In the genomic region with DNA sequence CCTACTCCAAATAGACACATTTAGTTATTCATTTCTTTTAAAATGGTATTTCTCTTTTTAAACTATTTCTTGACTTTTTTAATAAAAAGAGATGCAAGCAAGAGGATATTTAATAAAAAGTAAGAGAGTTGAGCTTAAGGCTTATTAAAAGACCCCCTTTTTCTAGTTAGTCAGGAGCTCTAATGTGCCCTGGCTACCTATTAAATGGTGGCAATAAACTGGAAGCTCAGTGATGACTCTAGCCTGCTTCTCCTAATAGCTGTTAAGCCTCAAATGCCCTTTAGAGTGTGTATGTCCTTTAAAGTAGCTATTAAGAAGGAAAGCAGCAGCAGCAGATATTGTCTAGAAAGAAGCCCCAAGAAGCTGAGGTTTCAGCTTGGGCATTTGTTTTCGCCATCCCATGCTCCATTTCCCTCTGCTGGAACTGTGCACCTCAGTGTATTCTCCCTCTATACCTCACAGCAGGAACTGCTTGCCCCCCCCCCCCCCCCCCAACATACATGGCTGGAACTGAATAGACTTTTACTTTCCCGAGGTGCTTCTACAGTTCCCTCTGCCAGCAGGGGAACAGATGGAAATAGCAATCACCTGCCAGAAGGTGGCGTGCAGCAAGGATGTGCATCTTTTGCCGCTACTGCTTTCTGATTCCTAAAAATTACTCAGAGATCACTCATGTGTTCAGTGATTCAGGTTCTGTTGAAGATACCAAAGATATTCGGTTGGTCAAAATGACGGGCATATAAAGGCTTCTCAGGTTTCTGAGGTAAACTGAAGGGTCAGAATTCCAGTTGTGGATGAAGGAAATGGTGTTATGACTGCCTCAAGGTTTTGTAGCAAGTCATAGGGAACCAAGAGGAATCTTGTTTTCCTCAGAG, we compare ENCODE assay signal across 8 cellular contexts. TPM values are rescaled to one million over a fixed set of nuclear protein-coding genes. Genes with fewer than 3 reads are reported as not detected.
DNase-seq lines count a peak whose midpoint lies in the region; ATAC-seq and TF ChIP-seq lines count a peak whose summit lies in the region.

No MANE protein-coding gene starts in this region.

- H3K9me3 Mint-ChIP-seq in activated CD4-positive, alpha-beta T cell treated with anti-CD3 and anti-CD28 coated beads, Interleukin-2, amount 10 ng/mL, durations not matched to agents 24 days and 14 days: no peaks in the 10 kb centered on the region

- no peaks in the 10 kb centered on the region for H4K20me1 ChIP-seq in neural cell (ENCODE audit: insufficient read depth)

- no peaks in the 10 kb centered on the region for H3K4me1 Mint-ChIP-seq in activated CD4-positive, alpha-beta T cell treated with anti-CD3 and anti-CD28 coated beads, Interleukin-2, amount 10 ng/mL, durations not matched to agents 24 days and 14 days

- intact Hi-C loops in activated CD4-positive, alpha-beta T cell treated with anti-CD3 and anti-CD28 coated beads, Interleukin-2, amount 10 ng/mL, durations not matched to agents 24 days and 14 days (cut with micrococcal nuclease): loop anchor here (1.0 to 5.0 kb wide), 2 partner anchors 106 to 245 kb away; no protein-coding TSS in a partner anchor

- H3K36me3 ChIP-seq in neural cell (ENCODE audit: insufficient read depth, low read length): no peaks in the 10 kb centered on the region

- H3K27ac ChIP-seq in neural cell (ENCODE audit: low read length): no peak overlapping the region

- ATAC-seq in HG02870 (IDR thresholded peaks at IDR 0.05; ENCODE audit: unreplicated experiment): peak; percentile 70
- ATAC-seq in GM18873 (IDR thresholded peaks at IDR 0.05; ENCODE audit: low FRiP score, unreplicated experiment): no peak

- H3K9me2 ChIP-seq in neural cell (ENCODE audit: insufficient read depth, low read length): no peaks in the 10 kb centered on the region

- TF ChIP-seq CTCF in epithelial cell of proximal tubule (conservative IDR thresholded peaks at IDR 0.05; ENCODE audit: low read depth, low read length) (peak; percentile 84), neural cell (IDR thresholded peaks at IDR 0.05; ENCODE audit: poor library complexity, severe bottlenecking) (peak; percentile 68)

- no peaks in the 10 kb centered on the region for H3K27me3 ChIP-seq in neural cell (ENCODE audit: insufficient read depth, low read depth, low read length)

- H2AFZ ChIP-seq in neural cell (ENCODE audit: low read depth, low read length): no peak overlapping the region

- DNase-seq in activated gamma-delta T cell treated with Interleukin-2 at 50 U/mL for 16 hours (peak; percentile 3), activated gamma-delta T cell (lab: John Stamatoyannopoulos, UW) (no peak), NCI-H2227 treated with DMSO at 0.1 percent for 48 hours (lab: John Stamatoyannopoulos, UW) (peak; percentile 75), epithelial cell of proximal tubule (ENCODE audit: low read depth) (peak; percentile 69)
- peak; percentile 83 for DNase-seq in activated CD4-positive, alpha-beta T cell treated with anti-CD3 and anti-CD28 coated beads, Interleukin-2, amount 10 ng/mL, durations not matched to agents 24 days and 14 days

- no peak overlapping the region for H3K9ac ChIP-seq in neural cell (ENCODE audit: low read length)

- no peaks in the 10 kb centered on the region for H3K79me2 ChIP-seq in neural cell (replicated peaks; ENCODE audit: insufficient read depth, low read length)

- peaks cover 36% of the 10 kb centered on the region for H3K27me3 Mint-ChIP-seq in activated CD4-positive, alpha-beta T cell treated with anti-CD3 and anti-CD28 coated beads, Interleukin-2, amount 10 ng/mL, durations not matched to agents 24 days and 14 days

- no peaks in the 10 kb centered on the region for H3K36me3 Mint-ChIP-seq in activated CD4-positive, alpha-beta T cell treated with anti-CD3 and anti-CD28 coated beads, Interleukin-2, amount 10 ng/mL, durations not matched to agents 24 days and 14 days (ENCODE audit: low read depth)

- no peak overlapping the region for H3K4me3 Mint-ChIP-seq in activated CD4-positive, alpha-beta T cell treated with anti-CD3 and anti-CD28 coated beads, Interleukin-2, amount 10 ng/mL, durations not matched to agents 24 days and 14 days

- H3K9me3 ChIP-seq in neural cell (ENCODE audit: low read length): no peaks in the 10 kb centered on the region

- H3K4me3 ChIP-seq in epithelial cell of proximal tubule (ENCODE audit: low read depth, low read length) (no peak overlapping the region), neural cell (ENCODE audit: low read length) (no peak overlapping the region)

- no peak for TF ChIP-seq EP300 in neural cell (conservative IDR thresholded peaks at IDR 0.05; ENCODE audit: poor library complexity, severe bottlenecking)

- H3F3A ChIP-seq in neural cell (ENCODE audit: insufficient read depth, low read length, poor library complexity, severe bottlenecking): no peaks in the 10 kb centered on the region

- H3K4me2 ChIP-seq in neural cell (ENCODE audit: low read length): no peak overlapping the region

- no peak overlapping the region for H3K27ac Mint-ChIP-seq in activated CD4-positive, alpha-beta T cell treated with anti-CD3 and anti-CD28 coated beads, Interleukin-2, amount 10 ng/mL, durations not matched to agents 24 days and 14 days

- peak; percentile 62 for TF ChIP-seq RAD21 in neural cell (conservative IDR thresholded peaks at IDR 0.05)

TF ChIP-seq in neural cell, 6 proteins besides CTCF, POLR2A, EP300 and RAD21:
- TF ChIP-seq MXI1 (conservative IDR thresholded peaks at IDR 0.05; ENCODE audit: poor library complexity, severe bottlenecking) (no peak), TAF1 (IDR thresholded peaks at IDR 0.05; ENCODE audit: low read depth) (no peak), SMC3 (conservative IDR thresholded peaks at IDR 0.05; ENCODE audit: poor library complexity) (peak; percentile 68), POLR2AphosphoS5 (IDR thresholded peaks at IDR 0.05) (no peak)
- TF ChIP-seq, protein P1, sequence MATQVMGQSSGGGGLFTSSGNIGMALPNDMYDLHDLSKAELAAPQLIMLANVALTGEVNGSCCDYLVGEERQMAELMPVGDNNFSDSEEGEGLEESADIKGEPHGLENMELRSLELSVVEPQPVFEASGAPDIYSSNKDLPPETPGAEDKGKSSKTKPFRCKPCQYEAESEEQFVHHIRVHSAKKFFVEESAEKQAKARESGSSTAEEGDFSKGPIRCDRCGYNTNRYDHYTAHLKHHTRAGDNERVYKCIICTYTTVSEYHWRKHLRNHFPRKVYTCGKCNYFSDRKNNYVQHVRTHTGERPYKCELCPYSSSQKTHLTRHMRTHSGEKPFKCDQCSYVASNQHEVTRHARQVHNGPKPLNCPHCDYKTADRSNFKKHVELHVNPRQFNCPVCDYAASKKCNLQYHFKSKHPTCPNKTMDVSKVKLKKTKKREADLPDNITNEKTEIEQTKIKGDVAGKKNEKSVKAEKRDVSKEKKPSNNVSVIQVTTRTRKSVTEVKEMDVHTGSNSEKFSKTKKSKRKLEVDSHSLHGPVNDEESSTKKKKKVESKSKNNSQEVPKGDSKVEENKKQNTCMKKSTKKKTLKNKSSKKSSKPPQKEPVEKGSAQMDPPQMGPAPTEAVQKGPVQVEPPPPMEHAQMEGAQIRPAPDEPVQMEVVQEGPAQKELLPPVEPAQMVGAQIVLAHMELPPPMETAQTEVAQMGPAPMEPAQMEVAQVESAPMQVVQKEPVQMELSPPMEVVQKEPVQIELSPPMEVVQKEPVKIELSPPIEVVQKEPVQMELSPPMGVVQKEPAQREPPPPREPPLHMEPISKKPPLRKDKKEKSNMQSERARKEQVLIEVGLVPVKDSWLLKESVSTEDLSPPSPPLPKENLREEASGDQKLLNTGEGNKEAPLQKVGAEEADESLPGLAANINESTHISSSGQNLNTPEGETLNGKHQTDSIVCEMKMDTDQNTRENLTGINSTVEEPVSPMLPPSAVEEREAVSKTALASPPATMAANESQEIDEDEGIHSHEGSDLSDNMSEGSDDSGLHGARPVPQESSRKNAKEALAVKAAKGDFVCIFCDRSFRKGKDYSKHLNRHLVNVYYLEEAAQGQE (IDR thresholded peaks at IDR 0.05; ENCODE audit: borderline replicate concordance): no peak

RNA-seq across cellular contexts. Expression of a gene that starts 2.5 kb away (rescaled TPM):
- total RNA-seq in activated CD4-positive, alpha-beta T cell treated with anti-CD3 and anti-CD28 coated beads, Interleukin-2, amount 10 ng/mL, durations not matched to agents 24 days and 14 days: not detected in 2 replicates
- 6.5 and 21.0 TPM in 2 replicates for total RNA-seq in epithelial cell of proximal tubule
- 0.86 and 1.6 TPM in 2 replicates for polyA plus RNA-seq in neural cell
- 1.2 TPM in 2 replicates for polyA minus RNA-seq in neural cell
